Comparison of ENCODE assay signal across 27 cellular contexts in genomic region chr1:31620631-31621497, GRCh38. TPM values are rescaled to one million over a fixed set of nuclear protein-coding genes. Genes with fewer than 3 reads are reported as not detected.
"Had no signal": no experiment of that assay in that cellular context is flagged by ENCODE, and none has a peak within 500 bp of the region (broad histone marks: within the 10 kb centered on the region; RNA-seq: fewer than 3 reads in every experiment).

No MANE protein-coding gene starts in this region.

- H3K27me3 ChIP-seq: ascending aorta had no signal

- DNase-seq: activated B cell treated with CpG ODN at 0.5 μM for 24 hours; activated CD4-positive, alpha-beta T cell treated with anti-CD3 and anti-CD28 coated beads for 1 hour; activated CD4-positive, alpha-beta T cell treated with anti-CD3 and anti-CD28 coated beads, Interleukin-2, amount 10 ng/mL, durations not matched to agents 24 days and 14 days; activated CD4-positive, alpha-beta T cell treated with anti-CD3 and anti-CD28 coated beads, Interleukin-2, amount 50 U/mL, for 48 hours; activated naive CD4-positive, alpha-beta T cell treated with Interleukin-2 at 50 U/mL for 16 hours; activated naive CD8-positive, alpha-beta T cell treated with anti-CD3 and anti-CD28 coated beads, Interleukin-2, amount 50 U/mL, for 24 hours; activated T-cell treated with anti-CD3 and anti-CD28 coated beads, Interleukin-2, amount 50 U/mL, for 1 hour; amniotic stem cell; body of pancreas; NCI-H1092 treated with DMSO at 0.1 percent for 48 hours; NCI-H1417 treated with DMSO at 0.1 percent for 48 hours; NCI-H1694; NCI-H2029 treated with DMSO at 0.1 percent for 48 hours; NCI-H510A treated with DMSO at 0.1 percent for 48 hours; NCI-H69; NK-92 treated with Interleukin-12 subunit alpha and Interleukin-12 subunit beta, amount 100 ng/mL, for 24 hours; OCI-M1; RPMI8226; T-helper 2 cell; T1000 had no signal

- H3K4me3 ChIP-seq: ascending aorta, body of pancreas, SK-N-MC had no signal

- FAIRE-seq: TTC549 had no signal

- H3K9me3 ChIP-seq: ascending aorta, body of pancreas had no signal

- H3K27ac ChIP-seq: body of pancreas, KMS-11, SK-N-MC had no signal

- H3K36me3 ChIP-seq: ascending aorta had no signal

RNA-seq across cellular contexts. Expression of gene HCRTR1, which starts 3.4 kb away (rescaled TPM):
- total RNA-seq: activated B cell treated with CpG ODN at 0.5 μM for 24 hours; activated CD4-positive, alpha-beta T cell treated with anti-CD3 and anti-CD28 coated beads, Interleukin-2, amount 10 ng/mL, durations not matched to agents 24 days and 14 days; activated naive CD4-positive, alpha-beta T cell treated with anti-CD3 and anti-CD28 coated beads, Interleukin-2, amount 50 U/mL, for 72 hours; ascending aorta; body of pancreas; MCF 10A; T-cell had no signal

RNA-seq across cellular contexts. Expression of gene TINAGL1, which starts 44.5 kb away (rescaled TPM):
- total RNA-seq: activated B cell treated with CpG ODN at 0.5 μM for 24 hours; activated CD4-positive, alpha-beta T cell treated with anti-CD3 and anti-CD28 coated beads, Interleukin-2, amount 10 ng/mL, durations not matched to agents 24 days and 14 days; activated naive CD4-positive, alpha-beta T cell treated with anti-CD3 and anti-CD28 coated beads, Interleukin-2, amount 50 U/mL, for 72 hours had no signal
